1 cellular context compared by ENCODE assay signal in genomic region chr6:130065616-130066015, GRCh38.
TF ChIP-seq lines count a peak whose summit lies in the region.

No MANE protein-coding gene starts in this region.

TF ChIP-seq in K562, 482 proteins besides CTCF, POLR2A, EP300 and RAD21 (continued from another document):
- TF ChIP-seq PATZ1 (CRISPR knock-in tag; IDR thresholded peaks at IDR 0.05; ENCODE audit: borderline replicate concordance) (no peak), ZNF695 (CRISPR knock-in tag; IDR thresholded peaks at IDR 0.05) (no peak), BCLAF1 (IDR thresholded peaks at IDR 0.05; ENCODE audit: borderline replicate concordance in 1 of 2, control insufficient read depth in 1 of 2, low read depth in 2 of 2, low read length in 1 of 2) (no peak), POLR2G (IDR thresholded peaks at IDR 0.05; ENCODE audit: low read depth, low read length) (no peak), ESRRA (IDR thresholded peaks at IDR 0.05; ENCODE audit: borderline replicate concordance, low read depth) (no peak), MAFK (IDR thresholded peaks at IDR 0.05; ENCODE audit: low read length) (no peak), USF1 (CRISPR knock-in tag; IDR thresholded peaks at IDR 0.05) (no peak), HMGN3 (IDR thresholded peaks at IDR 0.05; ENCODE audit: borderline replicate concordance, extremely low read depth, insufficient read length, low read depth, low read length) (no peak), NR2C2 (CRISPR knock-in tag; IDR thresholded peaks at IDR 0.05) (no peak), NR2C2 (tag; IDR thresholded peaks at IDR 0.05) (no peak), IRF1 (CRISPR knock-in tag; IDR thresholded peaks at IDR 0.05; ENCODE audit: borderline replicate concordance) (no peak)
